ENCODE assay signal across 17 cellular contexts in the genomic region with DNA sequence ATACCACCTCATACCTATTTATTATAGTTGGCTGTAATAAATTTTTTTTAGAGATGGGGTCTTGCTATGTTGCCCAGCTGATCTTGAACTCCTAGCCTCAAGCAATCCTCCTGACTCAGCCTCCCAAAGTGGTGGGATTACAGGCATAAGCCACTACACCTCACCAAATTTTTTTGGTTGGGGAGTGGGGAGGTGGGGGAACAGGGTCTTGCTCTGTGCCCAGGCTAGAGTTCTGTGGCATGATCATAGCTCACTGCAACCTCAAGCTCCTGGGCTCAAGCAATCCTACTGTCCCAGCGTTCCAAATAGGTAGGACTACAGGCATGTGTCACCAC. TPM values are rescaled to one million over a fixed set of nuclear protein-coding genes. Genes with fewer than 3 reads are reported as not detected.
A peak's percentile ranks its signal among the peaks of the same experiment; 100 is the strongest.
DNase-seq lines count a peak whose midpoint lies in the region; ATAC-seq, FAIRE-seq and TF ChIP-seq lines count a peak whose summit lies in the region.
"Had no signal": no experiment of that assay in that cellular context is flagged by ENCODE, and none has a peak within 500 bp of the region (broad histone marks: within the 10 kb centered on the region; RNA-seq: fewer than 3 reads in every experiment).

No MANE protein-coding gene starts in this region.

- intact Hi-C loops in OCI-LY7 (cut with micrococcal nuclease; ENCODE audit: unreplicated experiment) (no loop called here), K562 (cut with micrococcal nuclease) (no loop called here)

- peaks cover 23% of the 10 kb centered on the region for H3K4me1 ChIP-seq in OCI-LY7 (ENCODE audit: insufficient read depth, low read length, poor library complexity, severe bottlenecking)
- H3K4me1 ChIP-seq in K562 (replicated peaks in 1 of 2; ENCODE audit: control insufficient read depth in 2 of 2, insufficient read depth in 2 of 2, low read length in 2 of 2): peaks cover 0 to 10% of the 10 kb centered on the region in 2 experiments; a peak in 3 of 5 replicates

- in situ Hi-C loops in K562 (cut with MboI): no loop called here

- WGBS in K562 (ENCODE audit: insufficient coverage, low coverage, missing lambda C conversion rate): 0% methylated on average over 1 of the region's 1 CpG

- no peak for TF ChIP-seq POLR2A in K562 (conservative IDR thresholded peaks at IDR 0.05)

- H3K79me2 ChIP-seq in OCI-LY7 (ENCODE audit: insufficient read depth, low read depth, low read length) (peaks cover 7% of the 10 kb centered on the region), K562 (ENCODE audit: control insufficient read depth, insufficient read depth, low read length) (peaks cover 7% of the 10 kb centered on the region)

- H2AFZ ChIP-seq in OCI-LY7 (ENCODE audit: low read length): no peak overlapping the region
- H2AFZ ChIP-seq in K562 (ENCODE audit: low read depth, low read length): no peak overlapping the region
- H2AFZ ChIP-seq: GM23338 had no signal

- ATAC-seq in K562 (no peak), HG03135 (IDR thresholded peaks at IDR 0.05; ENCODE audit: unreplicated experiment) (no peak), HG02840 (IDR thresholded peaks at IDR 0.05; ENCODE audit: low FRiP score, unreplicated experiment) (no peak)
- ATAC-seq: GM23338 had no signal

- TF ChIP-seq CTCF in OCI-LY7 (conservative IDR thresholded peaks at IDR 0.05; ENCODE audit: low read length) (no peak), K562 (IDR thresholded peaks at IDR 0.05 in 2 of 3, conservative IDR thresholded peaks at IDR 0.05 in 1 of 3; ENCODE audit: insufficient read depth in 2 of 3, low read depth in 1 of 3, low read length in 3 of 3) (no peak)

- H3K4me2 ChIP-seq in OCI-LY7 (ENCODE audit: low read length) (peak overlapping the region; percentile 38), K562 (ENCODE audit: insufficient read depth, low read length) (no peak overlapping the region)
- H3K4me2 ChIP-seq: BLaER1, GM23338 had no signal

- no peaks in the 10 kb centered on the region for H4K20me1 ChIP-seq in OCI-LY7 (ENCODE audit: insufficient read depth, low read length)
- H4K20me1 ChIP-seq in K562 (replicated peaks; ENCODE audit: control insufficient read depth, insufficient read depth, low read length): no peaks in the 10 kb centered on the region
- H4K20me1 ChIP-seq: BLaER1 had no signal

- CTCF ChIA-PET in OCI-LY7 (lab: Charles Lee; ENCODE audit: unreplicated experiment) (no interaction called here), K562 (lab: Yijun Ruan, JAX; ENCODE audit: low intra/inter-chr PET ratio) (no interaction called here)

- H3K4me3 ChIP-seq in OCI-LY7 (ENCODE audit: low read depth, low read length, poor library complexity, severe bottlenecking) (no peak overlapping the region), K562 (no peak overlapping the region)
- H3K4me3 ChIP-seq: BLaER1, GM23338 had no signal

- H3K9me2 ChIP-seq in OCI-LY7 (ENCODE audit: insufficient read depth, low read length): no peaks in the 10 kb centered on the region

- H3K36me3 ChIP-seq in OCI-LY7 (ENCODE audit: insufficient read depth, low read length) (no peaks in the 10 kb centered on the region), K562 (ENCODE audit: control insufficient read depth, insufficient read depth, low read length) (no peaks in the 10 kb centered on the region)
- H3K36me3 ChIP-seq: BLaER1 had no signal

- BruUV-seq in OCI-LY7 (replicated peaks; lab: Mats Ljungman, UMichigan) (no TSS peak), K562 (replicated peaks; lab: Mats Ljungman, UMichigan) (no TSS peak)

- no peak overlapping the region for H3K27ac ChIP-seq in OCI-LY7 (ENCODE audit: low read depth, low read length, poor library complexity, severe bottlenecking)
- no peak overlapping the region for H3K27ac ChIP-seq in K562 (ENCODE audit: extremely low read depth, low read depth, low read length)
- H3K27ac ChIP-seq: 22Rv1, BLaER1 had no signal

- H3K9me1 ChIP-seq in K562 (ENCODE audit: control insufficient read depth, insufficient read depth, low read length): no peaks in the 10 kb centered on the region

- H3K9ac ChIP-seq in K562 (ENCODE audit: insufficient read depth in 1 of 2, low read depth in 2 of 2, low read length in 2 of 2): no peak overlapping the region
- H3K9ac ChIP-seq: BLaER1 had no signal

- DNase-seq in activated effector memory CD4-positive, alpha-beta T cell treated with anti-CD3 and anti-CD28 coated beads, Interleukin-2, amount 50 U/mL, for 16 hours: peak; percentile 5
- no peak for DNase-seq in activated effector memory CD4-positive, alpha-beta T cell treated with Interleukin-2 at 50 U/mL for 16 hours
- DNase-seq in OCI-LY7 (ENCODE audit: low spot score) (no peak), K562 (ENCODE audit: extremely low read depth in 1 of 4, low spot score in 3 of 4) (no peak), COR-L47 (lab: John Stamatoyannopoulos, UW) (no peak)
- DNase-seq: CD4-positive, alpha-beta memory T cell; DMS 273 treated with DMSO at 0.1 percent for 48 hours; DND-41; HCEC 1CT; HFFc6 had no signal

- no peak for TF ChIP-seq EP300 in K562 (IDR thresholded peaks at IDR 0.05; ENCODE audit: low read length)

- H3K27me3 ChIP-seq in K562 (ENCODE audit: control insufficient read depth in 2 of 2, insufficient read depth in 2 of 2, low read length in 2 of 2): 0 out of 5 replicates have a peak, but pooled peaks cover 0 to 7% of the 10 kb centered on the region in 2 experiments
- H3K27me3 ChIP-seq: BLaER1 had no signal

- no peaks in the 10 kb centered on the region for H3K9me3 ChIP-seq in OCI-LY7 (ENCODE audit: low read length)
- no peaks in the 10 kb centered on the region for H3K9me3 ChIP-seq in K562 (replicated peaks; ENCODE audit: control insufficient read depth, insufficient read depth, low read depth, low read length)
- H3K9me3 ChIP-seq: BLaER1 had no signal

- no peak for FAIRE-seq in K562 (lab: Jason Lieb, UNC)
- FAIRE-seq: G401.6, H54 had no signal

- POLR2A ChIA-PET in OCI-LY7 (lab: Charles Lee): no interaction called here
- POLR2A ChIA-PET in K562 (lab: Yijun Ruan, JAX): no interaction called here

- no peak for TF ChIP-seq RAD21 in K562 (CRISPR knock-in tag; conservative IDR thresholded peaks at IDR 0.05 in 1 of 2, IDR thresholded peaks at IDR 0.05 in 1 of 2)

RNA-seq across cellular contexts. Expression of a gene that starts 3.9 kb away (rescaled TPM):
- 32.6 and 47.6 TPM in 2 replicates for total RNA-seq in OCI-LY7 (2014; rRNA removed; shearing (Covaris generic))
- total RNA-seq in OCI-LY7 (2022) (70.9 and 71.8 TPM in 2 replicates), K562 (2014; rRNA removed) (38.6 and 50.0 TPM in 2 replicates), K562 (2014; rRNA removed; fragmentation: Illumina TruSeq; extraction: Trizol) (20.5 and 21.8 TPM in 2 replicates), K562 (2015; rRNA removed; fragmentation: Illumina TruSeq; extraction: Trizol) (19.4 and 20.2 TPM in 2 replicates), K562 (2021) (80.3 and 86.6 TPM in 2 replicates)
- 67.1 and 99.5 TPM in 2 replicates for total RNA-seq in K562 (2011; cell fraction: chromatin; rRNA removed; ENCODE audit: low replicate concordance)
- total RNA-seq in K562 (2011; cell fraction: nucleolus; rRNA removed): 61.5 and 70.1 TPM in 2 replicates
- 49.3 and 64.3 TPM in 2 replicates for total RNA-seq in K562 (2011; cell fraction: nucleoplasm; rRNA removed)
- polyA plus RNA-seq in K562 (2011; rRNA removed) (23.5 and 44.6 TPM in 2 replicates), K562 (2014; fragmentation: Illumina TruSeq; extraction: Trizol) (58.8 and 59.1 TPM in 2 replicates), K562 (2014; fragmentation: Nextera tagmentation; extraction: Ambion mirVana) (1 to 10 TPM; 3.1 to 6.3 TPM), K562 (2014; rRNA removed) (31.4 and 31.6 TPM in 2 replicates)
- 44.3 and 54.2 TPM in 2 replicates for polyA plus RNA-seq in K562 (2011; cell fraction: cytosol; rRNA removed)
- 59.0 and 70.4 TPM in 2 replicates for polyA plus RNA-seq in K562 (2011; cell fraction: nucleus; rRNA removed)
- 55.7 and 67.9 TPM in 2 replicates for polyA plus RNA-seq in K562 (2012)
- 66.0 and 68.6 TPM in 2 replicates for polyA minus RNA-seq in K562 (2011; rRNA and poly(A)+ RNA removed)
- 52.4 and 53.8 TPM in 2 replicates for polyA minus RNA-seq in K562 (2011; cell fraction: cytosol; rRNA and poly(A)+ RNA removed)
- polyA minus RNA-seq in K562 (2011; cell fraction: nucleus; rRNA and poly(A)+ RNA removed): 25.8 and 36.1 TPM in 2 replicates

RNA-seq across cellular contexts. Expression of a gene that starts 20.5 kb away (rescaled TPM):
- 64.9 and 80.5 TPM in 2 replicates for total RNA-seq in OCI-LY7 (2014; rRNA removed; shearing (Covaris generic))
- total RNA-seq in OCI-LY7 (2022) (68.6 and 69.1 TPM in 2 replicates), K562 (2014; rRNA removed) (40.0 and 53.8 TPM in 2 replicates), K562 (2014; rRNA removed; fragmentation: Illumina TruSeq; extraction: Trizol) (40.6 and 42.1 TPM in 2 replicates), K562 (2015; rRNA removed; fragmentation: Illumina TruSeq; extraction: Trizol) (43.8 and 44.3 TPM in 2 replicates), K562 (2021) (44.5 and 44.6 TPM in 2 replicates)
- 87.6 and 130 TPM in 2 replicates for total RNA-seq in K562 (2011; cell fraction: chromatin; rRNA removed; ENCODE audit: low replicate concordance)
- total RNA-seq in K562 (2011; cell fraction: nucleolus; rRNA removed): 122 and 140 TPM in 2 replicates
- 150 and 206 TPM in 2 replicates for total RNA-seq in K562 (2011; cell fraction: nucleoplasm; rRNA removed)
- polyA plus RNA-seq in K562 (2011; rRNA removed) (64.0 and 75.5 TPM in 2 replicates), K562 (2014; fragmentation: Illumina TruSeq; extraction: Trizol) (40.5 and 44.2 TPM in 2 replicates), K562 (2014; fragmentation: Nextera tagmentation; extraction: Ambion mirVana) (10 to 100 TPM; 20.3 to 23.1 TPM), K562 (2014; rRNA removed) (55.3 and 56.4 TPM in 2 replicates)
- 83.9 and 104 TPM in 2 replicates for polyA plus RNA-seq in K562 (2011; cell fraction: cytosol; rRNA removed)
- 84.1 and 90.2 TPM in 2 replicates for polyA plus RNA-seq in K562 (2011; cell fraction: nucleus; rRNA removed)
- 39.4 and 67.4 TPM in 2 replicates for polyA plus RNA-seq in K562 (2012)
- 49.9 and 50.1 TPM in 2 replicates for polyA minus RNA-seq in K562 (2011; rRNA and poly(A)+ RNA removed)
- polyA minus RNA-seq in K562 (2011; cell fraction: cytosol; rRNA and poly(A)+ RNA removed): 32.8 and 44.1 TPM in 2 replicates
- 32.0 and 44.2 TPM in 2 replicates for polyA minus RNA-seq in K562 (2011; cell fraction: nucleus; rRNA and poly(A)+ RNA removed)

RNA-seq across cellular contexts. Expression of a gene that starts 28.8 kb away (rescaled TPM):
- 69.2 and 89.2 TPM in 2 replicates for total RNA-seq in OCI-LY7 (2014; rRNA removed; shearing (Covaris generic))
- total RNA-seq in OCI-LY7 (2022) (78.6 and 95.4 TPM in 2 replicates), K562 (2014; rRNA removed) (102 and 133 TPM in 2 replicates), K562 (2014; rRNA removed; fragmentation: Illumina TruSeq; extraction: Trizol) (91.2 and 103 TPM in 2 replicates), K562 (2015; rRNA removed; fragmentation: Illumina TruSeq; extraction: Trizol) (89.1 and 90.8 TPM in 2 replicates), K562 (2021) (145 and 155 TPM in 2 replicates)
- 104 and 320 TPM in 2 replicates for total RNA-seq in K562 (2011; cell fraction: chromatin; rRNA removed; ENCODE audit: low replicate concordance)
- 229 and 246 TPM in 2 replicates for total RNA-seq in K562 (2011; cell fraction: nucleolus; rRNA removed)
- 121 and 141 TPM in 2 replicates for total RNA-seq in K562 (2011; cell fraction: nucleoplasm; rRNA removed)
- polyA plus RNA-seq in K562 (2011; rRNA removed) (110 and 120 TPM in 2 replicates), K562 (2014; fragmentation: Illumina TruSeq; extraction: Trizol) (114 and 133 TPM in 2 replicates), K562 (2014; fragmentation: Nextera tagmentation; extraction: Ambion mirVana) (10 to 100 TPM; 33.0 to 45.2 TPM), K562 (2014; rRNA removed) (96.7 and 109 TPM in 2 replicates)
- 100 and 136 TPM in 2 replicates for polyA plus RNA-seq in K562 (2011; cell fraction: cytosol; rRNA removed)
- 265 and 309 TPM in 2 replicates for polyA plus RNA-seq in K562 (2011; cell fraction: nucleus; rRNA removed)
- polyA plus RNA-seq in K562 (2012): 122 and 135 TPM in 2 replicates
- 74.9 and 101 TPM in 2 replicates for polyA minus RNA-seq in K562 (2011; rRNA and poly(A)+ RNA removed)
- polyA minus RNA-seq in K562 (2011; cell fraction: cytosol; rRNA and poly(A)+ RNA removed): 38.9 and 72.1 TPM in 2 replicates
- 84.7 and 97.7 TPM in 2 replicates for polyA minus RNA-seq in K562 (2011; cell fraction: nucleus; rRNA and poly(A)+ RNA removed)
